In the genomic region with DNA sequence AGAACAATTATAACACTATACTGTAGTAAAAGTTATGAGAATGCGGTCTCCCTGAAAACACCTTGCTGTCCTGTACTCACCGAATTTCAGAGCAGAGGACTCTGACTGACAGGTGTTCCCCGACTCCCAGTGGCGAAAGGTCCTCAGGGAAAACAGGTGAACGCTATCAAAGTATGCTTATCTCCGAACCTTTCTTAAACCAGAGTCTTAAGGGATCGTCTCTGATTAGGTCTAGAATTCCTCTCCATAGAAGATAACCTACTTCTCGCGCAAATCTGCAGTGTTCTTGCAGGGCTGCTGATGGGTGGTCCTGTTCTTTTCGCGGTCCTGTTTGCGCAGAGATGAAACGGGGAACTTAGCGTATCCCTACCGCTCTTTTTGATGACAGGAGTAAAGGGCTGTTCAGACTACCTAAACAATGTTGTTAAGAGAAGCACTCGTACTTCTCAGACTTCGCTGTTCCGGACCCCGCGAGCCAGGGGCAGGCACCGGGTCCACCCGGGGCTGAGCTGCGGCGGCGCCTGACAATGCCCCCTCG, we compare ENCODE assay signal across 8 cellular contexts. TPM values are rescaled to one million over a fixed set of nuclear protein-coding genes. Genes with fewer than 3 reads are reported as not detected.
DNase-seq lines count a peak whose midpoint lies in the region; ATAC-seq and TF ChIP-seq lines count a peak whose summit lies in the region.

No MANE protein-coding gene starts in this region.

- H3K4me1 ChIP-seq in DND-41 (ENCODE audit: insufficient read depth, low read length), result peaks cover 39% of the 10 kb centered on the region

- H3K36me3 ChIP-seq in DND-41 (ENCODE audit: insufficient read depth, low read length), result peaks cover 2% of the 10 kb centered on the region; the same call in 1 of the 2 replicates
- no peaks in the 10 kb centered on the region for H3K36me3 ChIP-seq in neural cell (ENCODE audit: insufficient read depth, low read length)

- H3K9ac ChIP-seq in DND-41 (ENCODE audit: low read depth, low read length) (peak overlapping the region; percentile 96), neural cell (ENCODE audit: low read length) (peak overlapping the region; percentile 87)

- no peak for TF ChIP-seq RAD21 in neural cell (conservative IDR thresholded peaks at IDR 0.05)

- H3K9me3 ChIP-seq in DND-41 (ENCODE audit: insufficient read depth, low read length, severe bottlenecking) (no peaks in the 10 kb centered on the region), neural cell (ENCODE audit: low read length) (no peaks in the 10 kb centered on the region)

- peak; percentile 21 for ATAC-seq in DND-41 (ENCODE audit: insufficient read depth, low read depth)
- peak; percentile 13 for ATAC-seq in GM19372 (IDR thresholded peaks at IDR 0.05; ENCODE audit: low read depth, unreplicated experiment)
- ATAC-seq in HG03442 (IDR thresholded peaks at IDR 0.05; ENCODE audit: unreplicated experiment), result peak; percentile 9

- TF ChIP-seq EP300 in neural cell (conservative IDR thresholded peaks at IDR 0.05; ENCODE audit: poor library complexity, severe bottlenecking), result no peak

- peak overlapping the region; percentile 88 for H2AFZ ChIP-seq in DND-41 (ENCODE audit: low read depth, low read length)
- peak overlapping the region; percentile 28 for H2AFZ ChIP-seq in neural cell (ENCODE audit: low read depth, low read length)

- peak overlapping the region; percentile 71 to 75 for H3K4me3 ChIP-seq in DND-41 (ENCODE audit: low read depth in 1 of 2, low read length in 2 of 2)
- H3K4me3 ChIP-seq in neural cell (ENCODE audit: low read length), result peak overlapping the region; percentile 78

- peaks cover 4% of the 10 kb centered on the region for H3F3A ChIP-seq in neural cell (ENCODE audit: insufficient read depth, low read length, poor library complexity, severe bottlenecking)

- H3K4me2 ChIP-seq in DND-41 (ENCODE audit: insufficient read depth, low read length), result peak overlapping the region; percentile 81
- peak overlapping the region; percentile 90 for H3K4me2 ChIP-seq in neural cell (ENCODE audit: low read length)

- DNase-seq in DND-41 (peak; percentile 54), T-helper 9 cell (peak; percentile 8), epithelial cell of prostate (ENCODE audit: low read depth, low spot score) (no peak), middle frontal gyrus (ENCODE audit: extremely low spot score, low spot score) (no peak)
- no peak for DNase-seq in NK-92 treated with Interleukin-12 subunit alpha and Interleukin-12 subunit beta, amount 100 ng/mL, for 24 hours (lab: John Stamatoyannopoulos, UW)

- H3K79me2 ChIP-seq in DND-41 (ENCODE audit: insufficient read depth, low read length) (peaks cover 54% of the 10 kb centered on the region), neural cell (replicated peaks; ENCODE audit: insufficient read depth, low read length) (peaks cover 63% of the 10 kb centered on the region)

- H3K27ac ChIP-seq in DND-41 (ENCODE audit: low read length) (peak overlapping the region; percentile 90), epithelial cell of prostate (peak overlapping the region; percentile 80), neural cell (ENCODE audit: low read length) (peak overlapping the region; percentile 74)

- no peak for TF ChIP-seq CTCF in DND-41 (IDR thresholded peaks at IDR 0.05; ENCODE audit: borderline replicate concordance, extremely low read depth, low read length, poor library complexity, severe bottlenecking)
- TF ChIP-seq CTCF in neural cell (IDR thresholded peaks at IDR 0.05; ENCODE audit: poor library complexity, severe bottlenecking), result peak; percentile 5

- H3K27me3 ChIP-seq in DND-41 (ENCODE audit: insufficient read depth, low read length, poor library complexity), result no peaks in the 10 kb centered on the region
- H3K27me3 ChIP-seq in neural cell (ENCODE audit: insufficient read depth, low read depth, low read length), result no peaks in the 10 kb centered on the region

- H3K9me2 ChIP-seq in neural cell (ENCODE audit: insufficient read depth, low read length), result no peaks in the 10 kb centered on the region

- H4K20me1 ChIP-seq in DND-41 (ENCODE audit: insufficient read depth, low read length), result peaks cover 19% of the 10 kb centered on the region
- no peaks in the 10 kb centered on the region for H4K20me1 ChIP-seq in neural cell (ENCODE audit: insufficient read depth)

TF ChIP-seq in neural cell, 6 proteins besides CTCF, POLR2A, EP300 and RAD21:
- TF ChIP-seq SMC3 (conservative IDR thresholded peaks at IDR 0.05; ENCODE audit: poor library complexity) (no peak), POLR2AphosphoS5 (IDR thresholded peaks at IDR 0.05) (peak; percentile 61), EZH2 (IDR thresholded peaks at IDR 0.05; ENCODE audit: borderline replicate concordance, insufficient read depth, low read length, poor library complexity, severe bottlenecking) (no peak), MXI1 (conservative IDR thresholded peaks at IDR 0.05; ENCODE audit: poor library complexity, severe bottlenecking) (no peak), TAF1 (IDR thresholded peaks at IDR 0.05; ENCODE audit: low read depth) (peak; percentile 20)
- TF ChIP-seq, protein P1, sequence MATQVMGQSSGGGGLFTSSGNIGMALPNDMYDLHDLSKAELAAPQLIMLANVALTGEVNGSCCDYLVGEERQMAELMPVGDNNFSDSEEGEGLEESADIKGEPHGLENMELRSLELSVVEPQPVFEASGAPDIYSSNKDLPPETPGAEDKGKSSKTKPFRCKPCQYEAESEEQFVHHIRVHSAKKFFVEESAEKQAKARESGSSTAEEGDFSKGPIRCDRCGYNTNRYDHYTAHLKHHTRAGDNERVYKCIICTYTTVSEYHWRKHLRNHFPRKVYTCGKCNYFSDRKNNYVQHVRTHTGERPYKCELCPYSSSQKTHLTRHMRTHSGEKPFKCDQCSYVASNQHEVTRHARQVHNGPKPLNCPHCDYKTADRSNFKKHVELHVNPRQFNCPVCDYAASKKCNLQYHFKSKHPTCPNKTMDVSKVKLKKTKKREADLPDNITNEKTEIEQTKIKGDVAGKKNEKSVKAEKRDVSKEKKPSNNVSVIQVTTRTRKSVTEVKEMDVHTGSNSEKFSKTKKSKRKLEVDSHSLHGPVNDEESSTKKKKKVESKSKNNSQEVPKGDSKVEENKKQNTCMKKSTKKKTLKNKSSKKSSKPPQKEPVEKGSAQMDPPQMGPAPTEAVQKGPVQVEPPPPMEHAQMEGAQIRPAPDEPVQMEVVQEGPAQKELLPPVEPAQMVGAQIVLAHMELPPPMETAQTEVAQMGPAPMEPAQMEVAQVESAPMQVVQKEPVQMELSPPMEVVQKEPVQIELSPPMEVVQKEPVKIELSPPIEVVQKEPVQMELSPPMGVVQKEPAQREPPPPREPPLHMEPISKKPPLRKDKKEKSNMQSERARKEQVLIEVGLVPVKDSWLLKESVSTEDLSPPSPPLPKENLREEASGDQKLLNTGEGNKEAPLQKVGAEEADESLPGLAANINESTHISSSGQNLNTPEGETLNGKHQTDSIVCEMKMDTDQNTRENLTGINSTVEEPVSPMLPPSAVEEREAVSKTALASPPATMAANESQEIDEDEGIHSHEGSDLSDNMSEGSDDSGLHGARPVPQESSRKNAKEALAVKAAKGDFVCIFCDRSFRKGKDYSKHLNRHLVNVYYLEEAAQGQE (IDR thresholded peaks at IDR 0.05; ENCODE audit: borderline replicate concordance), result peak; percentile 27

RNA-seq across cellular contexts. Expression of a gene that starts 1.0 kb away (rescaled TPM):
- 121 and 122 TPM in 2 replicates for polyA plus RNA-seq in neural cell
- polyA minus RNA-seq in neural cell, result 120 and 147 TPM in 2 replicates

Comparison
In these comparisons a context has a peak if more than half of its experiments do, and no peak if none do; other contexts are left out.
1. DNase-seq: peak in DND-41 (single experiment) and T-helper 9 cell (single experiment); none in epithelial cell of prostate (single experiment), middle frontal gyrus (single experiment) and NK-92 treated with Interleukin-12 subunit alpha and Interleukin-12 subunit beta, amount 100 ng/mL, for 24 hours (single experiment).
2. Peak in every context shown above with its lines, with median percentiles within 50 percentile points of each other: ATAC-seq and H3K27ac ChIP-seq.